ENCODE assay signal across 39 cellular contexts in the genomic region with DNA sequence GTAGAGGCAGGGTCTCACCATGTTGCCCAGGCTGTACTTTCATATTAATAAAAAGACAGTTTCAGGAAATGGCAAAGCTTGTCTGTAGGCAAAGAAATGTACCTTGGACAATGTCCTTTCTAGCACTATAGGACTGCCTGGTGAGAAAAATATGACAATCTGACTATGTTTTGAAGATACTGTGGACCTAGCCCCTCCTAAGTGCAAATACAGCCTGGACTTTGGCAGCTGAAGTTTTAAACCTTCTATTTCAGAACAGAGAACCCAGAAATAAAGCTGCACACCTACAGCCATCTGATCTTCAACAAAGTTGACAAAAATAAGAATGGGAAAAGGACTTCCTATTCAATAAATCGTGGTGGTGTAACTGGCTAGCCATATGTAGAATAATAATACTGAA. TPM values are rescaled to one million over a fixed set of nuclear protein-coding genes. Genes with fewer than 3 reads are reported as not detected.
"Had no signal": no experiment of that assay in that cellular context is flagged by ENCODE, and none has a peak within 500 bp of the region (broad histone marks: within the 10 kb centered on the region; RNA-seq: fewer than 3 reads in every experiment).

No MANE protein-coding gene starts in this region.

- H3K27me3 ChIP-seq: adrenal gland, ascending aorta, body of pancreas, brain microvascular endothelial cell, breast epithelium had no signal

- DNase-seq: activated effector memory CD4-positive, alpha-beta T cell treated with anti-CD3 and anti-CD28 coated beads, Interleukin-2, amount 50 U/mL, for 16 hours; activated effector memory CD4-positive, alpha-beta T cell treated with Interleukin-2 at 50 U/mL for 16 hours; activated gamma-delta T cell; activated gamma-delta T cell treated with Interleukin-2 at 50 U/mL for 16 hours; activated naive CD4-positive, alpha-beta T cell; activated naive CD4-positive, alpha-beta T cell treated with anti-CD3 and anti-CD28 coated beads for 36 hours; activated naive CD4-positive, alpha-beta T cell treated with anti-CD3 and anti-CD28 coated beads, Interleukin-2, amount 10 ng/mL, durations not matched to agents 7 days and 5 days; activated naive CD4-positive, alpha-beta T cell treated with anti-CD3 and anti-CD28 coated beads, Interleukin-2, amount 50 U/mL, for 16 hours; activated naive CD4-positive, alpha-beta T cell treated with Interleukin-2 at 50 U/mL for 16 hours; activated naive CD8-positive, alpha-beta T cell treated with anti-CD3 and anti-CD28 coated beads for 36 hours; activated naive CD8-positive, alpha-beta T cell treated with anti-CD3 and anti-CD28 coated beads, Interleukin-2, amount 10 ng/mL, durations not matched to agents 7 days and 5 days; activated naive CD8-positive, alpha-beta T cell treated with anti-CD3 and anti-CD28 coated beads, Interleukin-2, amount 50 U/mL, for 24 hours; activated T-cell treated with anti-CD3 and anti-CD28 coated beads, Interleukin-2, amount 50 U/mL, for 1 hour; activated T-cell treated with anti-CD3 and anti-CD28 coated beads, Interleukin-2, amount 50 U/mL, for 24 hours; activated T-cell treated with anti-CD3 and anti-CD28 coated beads, Interleukin-2, amount 50 U/mL, for 4 hours; activated T-cell treated with anti-CD3 and anti-CD28 coated beads, Interleukin-2, amount 50 U/mL, for 48 hours; activated T-cell treated with anti-CD3 and anti-CD28 coated beads, Interleukin-2, amount 50 U/mL, for 72 hours; adrenal gland; amniotic stem cell; amygdala; anterior cingulate cortex; aorta; body of pancreas; brain microvascular endothelial cell; caudate nucleus; central memory CD4-positive, alpha-beta T cell; cerebellar nuclear complex had no signal

- H3K9me3 ChIP-seq: adrenal gland, ascending aorta, breast epithelium had no signal

- ATAC-seq: activated naive CD4-positive, alpha-beta T cell treated with anti-CD3 and anti-CD28 coated beads, Interleukin-2, amount 50 U/mL, for 72 hours; activated naive CD8-positive, alpha-beta T cell treated with anti-CD3 and anti-CD28 coated beads, Interleukin-2, amount 50 U/mL, for 24 hours; activated T-cell treated with anti-CD3 and anti-CD28 coated beads, Interleukin-2, amount 50 U/mL, for 4 hours; activated T-cell treated with anti-CD3 and anti-CD28 coated beads, Interleukin-2, amount 50 U/mL, for 72 hours; activated T-helper 17 cell treated with anti-CD3 and anti-CD28 coated beads, Interleukin-2, amount 50 U/mL, for 72 hours; body of pancreas had no signal

- H3K4me1 ChIP-seq: adrenal gland, ascending aorta, body of pancreas, breast epithelium had no signal

- H3K36me3 ChIP-seq: adrenal gland, ascending aorta, brain microvascular endothelial cell, breast epithelium, cardiac muscle cell had no signal

- FAIRE-seq: astrocyte, bronchial epithelial cell had no signal

- H3K4me3 ChIP-seq: adrenal gland, ascending aorta, body of pancreas, breast epithelium, cardiac muscle cell had no signal

- H3K27ac ChIP-seq: adrenal gland, ascending aorta, body of pancreas, brain microvascular endothelial cell, breast epithelium, cardiac muscle cell had no signal

RNA-seq across cellular contexts. Expression of gene IL17A, which starts 18.9 kb away (rescaled TPM):
- total RNA-seq: activated naive CD8-positive, alpha-beta T cell treated with anti-CD3 and anti-CD28 coated beads for 36 hours; activated naive CD8-positive, alpha-beta T cell treated with anti-CD3 and anti-CD28 coated beads, Interleukin-2, amount 10 ng/mL, durations not matched to agents 7 days and 5 days; activated T-helper 1 cell treated with anti-CD3 and anti-CD28 coated beads, Interleukin-12 subunit alpha, Interleukin-12 subunit beta, Interleukin-2, Interleukin-4 antibody, amounts not matched to agents 30 ng/mL and 10 ng/mL and 1 ng/mL, durations not matched to agents 14 hours and 24 hours and 36 hours; adrenal gland; aorta; ascending aorta; astrocyte; body of pancreas; breast epithelium; bronchial epithelial cell; cardiac muscle cell; cardiac septum; cerebellum; chondrocyte had no signal
- polyA plus RNA-seq: adipose tissue, adrenal gland, aorta, cardiac muscle cell had no signal
